ENCODE assay signal across 1 cellular context in genomic region chr3:49171119-49171774, GRCh38.
TF ChIP-seq lines count a peak whose summit lies in the region.

Gene KLHDC8B (plus strand): TSS chr3:49171598. CDS start chr3:49172770, 1,172 bp downstream.

TF ChIP-seq in K562, 482 proteins besides CTCF, POLR2A, EP300 and RAD21 (continued from another document and continues in another):
- TF ChIP-seq YY1 (IDR thresholded peaks at IDR 0.05; ENCODE audit: borderline replicate concordance in 1 of 3, control insufficient read depth in 1 of 3, extremely low read depth in 1 of 3, insufficient read depth in 3 of 3, insufficient read length in 1 of 3, insufficient replicate concordance in 2 of 3, low read depth in 1 of 3, low read length in 2 of 3) (peak in 1 of 3 experiments; percentile 40), GABPB1 (CRISPR knock-in tag; IDR thresholded peaks at IDR 0.05) (peak; percentile 71), SIRT6 (IDR thresholded peaks at IDR 0.05; ENCODE audit: low read depth, low read length) (no peak), CREB1 (IDR thresholded peaks at IDR 0.05) (0 out of 2 replicates have a peak, but pooled peaks have one; percentile 34), CREB1 (CRISPR knock-in tag; IDR thresholded peaks at IDR 0.05) (peak; percentile 67; the same call in 1 of the 2 replicates), MGA (IDR thresholded peaks at IDR 0.05) (peak; percentile 80), POLR2AphosphoS5 (IDR thresholded peaks at IDR 0.05; ENCODE audit: control insufficient read depth, insufficient read depth, low read depth, low read length) (peak; percentile 83), ID3 (CRISPR knock-in tag; IDR thresholded peaks at IDR 0.05) (no peak), ID3 (tag; IDR thresholded peaks at IDR 0.05) (0 out of 2 replicates have a peak, but pooled peaks have one; percentile 70), ZEB2 (IDR thresholded peaks at IDR 0.05) (peak; percentile 60; the same call in 1 of the 2 replicates), ZBTB40 (IDR thresholded peaks at IDR 0.05) (peak; percentile 26; the same call in 1 of the 2 replicates), ZBTB40 (CRISPR knock-in tag; IDR thresholded peaks at IDR 0.05) (no peak), GATAD2A (IDR thresholded peaks at IDR 0.05) (0 out of 2 replicates have a peak, but pooled peaks have one; percentile 78), XRCC5 (IDR thresholded peaks at IDR 0.05; ENCODE audit: low read depth, low read length) (peak; percentile 66; the same call in 1 of the 2 replicates), CREBBP (IDR thresholded peaks at IDR 0.05; ENCODE audit: low read depth, low read length) (no peak), TOE1 (IDR thresholded peaks at IDR 0.05; ENCODE audit: borderline replicate concordance) (peak; percentile 86), TOE1 (CRISPR knock-in tag; IDR thresholded peaks at IDR 0.05; ENCODE audit: borderline replicate concordance, low read depth) (no peak), SMAD3 (CRISPR knock-in tag; conservative IDR thresholded peaks at IDR 0.05) (no peak), PHF8 (IDR thresholded peaks at IDR 0.05; ENCODE audit: borderline replicate concordance, low read length) (peak; percentile 65; the same call in 1 of the 2 replicates), MNT (conservative IDR thresholded peaks at IDR 0.05) (peak; percentile 89 to 92), JUND (IDR thresholded peaks at IDR 0.05; ENCODE audit: borderline replicate concordance, low read depth, low read length) (peak; percentile 54), JUND (tag; IDR thresholded peaks at IDR 0.05; ENCODE audit: borderline replicate concordance, low read depth, low read length) (no peak; the same call in 2 of the 3 replicates), LEF1 (IDR thresholded peaks at IDR 0.05) (peak; percentile 76), SMARCA4 (IDR thresholded peaks at IDR 0.05) (peak; percentile 78), SMARCC2 (IDR thresholded peaks at IDR 0.05; ENCODE audit: low read depth) (peak; percentile 75; the same call in 1 of the 2 replicates), SMC3 (conservative IDR thresholded peaks at IDR 0.05; ENCODE audit: insufficient read depth, low read depth, low read length) (peak; percentile 52), CBFA2T3 (IDR thresholded peaks at IDR 0.05) (peak; percentile 92), NONO (IDR thresholded peaks at IDR 0.05; ENCODE audit: low read depth in 2 of 2, low read length in 1 of 2) (peak in 1 of 2 experiments; percentile 39; a peak in 1 of 4 replicates), GATA2 (CRISPR knock-in tag; IDR thresholded peaks at IDR 0.05) (peak; percentile 79), ATF7 (IDR thresholded peaks at IDR 0.05) (peak; percentile 71), ETS1 (conservative IDR thresholded peaks at IDR 0.05; ENCODE audit: control insufficient read depth, low read depth, low read length) (peak; percentile 29; the same call in 1 of the 2 replicates), ZZZ3 (IDR thresholded peaks at IDR 0.05) (no peak)
